ENCODE assay signal across 8 cellular contexts in genomic region chr11:66268210-66268952, GRCh38. TPM values are rescaled to one million over a fixed set of nuclear protein-coding genes. Genes with fewer than 3 reads are reported as not detected.
DNase-seq lines count a peak whose midpoint lies in the region; FAIRE-seq and TF ChIP-seq lines count a peak whose summit lies in the region.

Gene RAB1B (plus strand): TSS chr11:66268639. CDS start chr11:66268680, 41 bp downstream.

- peak; percentile 81 for TF ChIP-seq POLR2A in NB4 (IDR thresholded peaks at IDR 0.05; ENCODE audit: extremely low read depth, insufficient read length)

- H3K18ac ChIP-seq in neuronal stem cell (ENCODE audit: low read length): peak within 1 kb of the TSS; percentile 100

- peaks cover 6% of the 10 kb centered on the region in 2 donors for H3K4me1 ChIP-seq in neuronal stem cell (ENCODE audit: control insufficient read depth in 2 of 2, insufficient read depth in 1 of 2, low read depth in 1 of 2, low read length in 2 of 2)

- H2BK120ac ChIP-seq in neuronal stem cell (ENCODE audit: low read depth, low read length): no peak within 1 kb of the TSS

- H2BK5ac ChIP-seq in neuronal stem cell (ENCODE audit: low read length): peak within 1 kb of the TSS; percentile 98

- peak within 1 kb of the TSS; percentile 66 for H2AK5ac ChIP-seq in neuronal stem cell (ENCODE audit: low read depth, low read length)

- H4K91ac ChIP-seq in neuronal stem cell (ENCODE audit: low read depth, low read length, poor library complexity): no peak within 1 kb of the TSS

- peak within 1 kb of the TSS; percentile 10 for H2BK12ac ChIP-seq in neuronal stem cell (ENCODE audit: low read length)

- H4K8ac ChIP-seq in neuronal stem cell (ENCODE audit: low read depth, low read length): no peak within 1 kb of the TSS

- TF ChIP-seq CTCF in HFFc6 (IDR thresholded peaks at IDR 0.05) (no peak), NB4 (IDR thresholded peaks at IDR 0.05; ENCODE audit: low read depth, low read length) (no peak), subcutaneous adipose tissue (IDR thresholded peaks at IDR 0.05; ENCODE audit: low read depth) (no peak)

- H3K23ac ChIP-seq in neuronal stem cell (ENCODE audit: low read depth, low read length, poor library complexity): peak within 1 kb of the TSS; percentile 98

- CTCF ChIA-PET in activated naive CD4-positive, alpha-beta T cell treated with anti-CD3 and anti-CD28 coated beads, Interleukin-2, amount 10 ng/mL, durations not matched to agents 7 days and 5 days (lab: Charles Lee): interaction anchor here (1.4 to 1.9 kb wide), 2 partner anchors 9 to 46 kb away, joined by 4 to 5 read pairs; no protein-coding TSS in a partner anchor

- peak within 1 kb of the TSS; percentile 85 for H3K4me2 ChIP-seq in neuronal stem cell (ENCODE audit: insufficient read depth, low read length, poor library complexity, severe bottlenecking)

- H2BK15ac ChIP-seq in neuronal stem cell (ENCODE audit: low read length): peak within 1 kb of the TSS; percentile 85

- no peak for FAIRE-seq in frontal cortex (lab: Jason Lieb, UNC)

- peak within 1 kb of the TSS; percentile 96 for H3K4me3 Mint-ChIP-seq in HFFc6
- H3K4me3 Mint-ChIP-seq in activated naive CD4-positive, alpha-beta T cell treated with anti-CD3 and anti-CD28 coated beads, Interleukin-2, amount 10 ng/mL, durations not matched to agents 7 days and 5 days: peak within 1 kb of the TSS; percentile 91

- peak within 1 kb of the TSS; percentile 95 for H3K27ac Mint-ChIP-seq in HFFc6
- peak within 1 kb of the TSS; percentile 97 for H3K27ac Mint-ChIP-seq in activated naive CD4-positive, alpha-beta T cell treated with anti-CD3 and anti-CD28 coated beads, Interleukin-2, amount 10 ng/mL, durations not matched to agents 7 days and 5 days

- H3K9ac ChIP-seq in SK-N-MC (ENCODE audit: insufficient read length): peak within 1 kb of the TSS; percentile 96
- H3K9ac ChIP-seq in neuronal stem cell (ENCODE audit: low read depth, low read length, poor library complexity): peak within 1 kb of the TSS; percentile 99

- H3K27ac ChIP-seq in SK-N-MC (peak within 1 kb of the TSS; percentile 94), neuronal stem cell (replicated peaks; ENCODE audit: low read length) (peak within 1 kb of the TSS; percentile 98)

- H3K9me3 ChIP-seq in SK-N-MC (ENCODE audit: low read depth, low read length) (no peaks in the 10 kb centered on the region), neuronal stem cell (replicated peaks in 1 of 2; ENCODE audit: control insufficient read depth in 2 of 2, insufficient read depth in 1 of 2, low read depth in 1 of 2, low read length in 2 of 2) (no peaks in the 10 kb centered on the region)

- no peaks in the 10 kb centered on the region; the same call in none of the 2 replicates for H3K27me3 Mint-ChIP-seq in HFFc6 (ENCODE audit: insufficient read depth)
- no peaks in the 10 kb centered on the region for H3K27me3 Mint-ChIP-seq in activated naive CD4-positive, alpha-beta T cell treated with anti-CD3 and anti-CD28 coated beads, Interleukin-2, amount 10 ng/mL, durations not matched to agents 7 days and 5 days

- H2AFZ ChIP-seq in neuronal stem cell (ENCODE audit: low read length): peak within 1 kb of the TSS; percentile 91

- peaks cover 25% of the 10 kb centered on the region for H3K36me3 Mint-ChIP-seq in HFFc6 (ENCODE audit: low read depth)
- peaks cover 33% of the 10 kb centered on the region for H3K36me3 Mint-ChIP-seq in activated naive CD4-positive, alpha-beta T cell treated with anti-CD3 and anti-CD28 coated beads, Interleukin-2, amount 10 ng/mL, durations not matched to agents 7 days and 5 days

- peaks cover 8% of the 10 kb centered on the region for H3K79me1 ChIP-seq in neuronal stem cell (ENCODE audit: low read depth, low read length)

- H3K9me3 Mint-ChIP-seq in HFFc6: no peaks in the 10 kb centered on the region
- no peaks in the 10 kb centered on the region for H3K9me3 Mint-ChIP-seq in activated naive CD4-positive, alpha-beta T cell treated with anti-CD3 and anti-CD28 coated beads, Interleukin-2, amount 10 ng/mL, durations not matched to agents 7 days and 5 days

- peak; percentile 92 for DNase-seq in GM04503 (ENCODE audit: low read depth)
- DNase-seq in HFFc6: peak; percentile 99
- peak; percentile 100 for DNase-seq in NB4 (ENCODE audit: low read depth)
- peak; percentile 98 for DNase-seq in SK-N-MC (ENCODE audit: low read depth, low spot score)
- peak; percentile 100 for DNase-seq in activated naive CD4-positive, alpha-beta T cell treated with anti-CD3 and anti-CD28 coated beads, Interleukin-2, amount 10 ng/mL, durations not matched to agents 7 days and 5 days
- peak; percentile 98 to 99 for DNase-seq in frontal cortex (ENCODE audit: low spot score in 2 of 2)
- DNase-seq in neuronal stem cell (ENCODE audit: low spot score): peak; percentile 100

- H3K14ac ChIP-seq in neuronal stem cell (ENCODE audit: low read length): peak within 1 kb of the TSS; percentile 99

- peaks cover 25% of the 10 kb centered on the region for H3K4me1 Mint-ChIP-seq in HFFc6 (ENCODE audit: low read depth)
- H3K4me1 Mint-ChIP-seq in activated naive CD4-positive, alpha-beta T cell treated with anti-CD3 and anti-CD28 coated beads, Interleukin-2, amount 10 ng/mL, durations not matched to agents 7 days and 5 days: peaks cover 48% of the 10 kb centered on the region

- H3K27me3 ChIP-seq in neuronal stem cell (ENCODE audit: control insufficient read depth in 3 of 3, insufficient read depth in 3 of 3, low read depth in 1 of 3, low read length in 3 of 3): no peaks in the 10 kb centered on the region

- H3K4me3 ChIP-seq in NB4 (ENCODE audit: low read depth, low read length) (peak within 1 kb of the TSS; percentile 93), SK-N-MC (peak within 1 kb of the TSS; percentile 88), neuronal stem cell (ENCODE audit: low read length in 2 of 2) (peak within 1 kb of the TSS; percentile 87 to 94)

- WGBS in neuronal stem cell (ENCODE audit: extremely low coverage in 2 of 2, insufficient read length in 2 of 2, insufficient replicate concordance in 1 of 2), 2 donors: no CpG with 5 or more reads among the region's 65 CpGs

- peak within 1 kb of the TSS; percentile 94 for H3K4ac ChIP-seq in neuronal stem cell (ENCODE audit: low read length)

- H3K36me3 ChIP-seq in SK-N-MC (ENCODE audit: insufficient read depth, low read length) (peaks cover 23% of the 10 kb centered on the region), neuronal stem cell (replicated peaks in 1 of 2; ENCODE audit: control insufficient read depth in 2 of 2, insufficient read depth in 2 of 2, low read length in 2 of 2) (peaks cover 52 to 64% of the 10 kb centered on the region in 2 donors)

RNA-seq across cellular contexts. Expression of gene RAB1B, which starts in this region (rescaled TPM):
- total RNA-seq in HFFc6 (2021; fragmentation: NEBNext Ultra II Directional; extraction: Animal tissue kit (Norgen Biotek cat#: 25700)): 100 to 1,000 TPM; 220 to 272 (median 246) TPM
- total RNA-seq in frontal cortex: 22.8 TPM
- 109 TPM for polyA plus RNA-seq in neuronal stem cell (2013, experiment 1 of 2)
- 106 TPM for polyA plus RNA-seq in neuronal stem cell (2013, experiment 2 of 2)
- total RNA-seq in subcutaneous adipose tissue: 10 to 100 TPM; 46.3 to 95.3 (median 68.6) TPM

Comparison
In these comparisons a context has a peak if more than half of its experiments do, and no peak if none do; other contexts are left out.
1. Peak in every context shown above with its lines: DNase-seq, H3K4me3 ChIP-seq and H3K27ac ChIP-seq.